ENCODE assay signal across 8 cellular contexts in the genomic region with DNA sequence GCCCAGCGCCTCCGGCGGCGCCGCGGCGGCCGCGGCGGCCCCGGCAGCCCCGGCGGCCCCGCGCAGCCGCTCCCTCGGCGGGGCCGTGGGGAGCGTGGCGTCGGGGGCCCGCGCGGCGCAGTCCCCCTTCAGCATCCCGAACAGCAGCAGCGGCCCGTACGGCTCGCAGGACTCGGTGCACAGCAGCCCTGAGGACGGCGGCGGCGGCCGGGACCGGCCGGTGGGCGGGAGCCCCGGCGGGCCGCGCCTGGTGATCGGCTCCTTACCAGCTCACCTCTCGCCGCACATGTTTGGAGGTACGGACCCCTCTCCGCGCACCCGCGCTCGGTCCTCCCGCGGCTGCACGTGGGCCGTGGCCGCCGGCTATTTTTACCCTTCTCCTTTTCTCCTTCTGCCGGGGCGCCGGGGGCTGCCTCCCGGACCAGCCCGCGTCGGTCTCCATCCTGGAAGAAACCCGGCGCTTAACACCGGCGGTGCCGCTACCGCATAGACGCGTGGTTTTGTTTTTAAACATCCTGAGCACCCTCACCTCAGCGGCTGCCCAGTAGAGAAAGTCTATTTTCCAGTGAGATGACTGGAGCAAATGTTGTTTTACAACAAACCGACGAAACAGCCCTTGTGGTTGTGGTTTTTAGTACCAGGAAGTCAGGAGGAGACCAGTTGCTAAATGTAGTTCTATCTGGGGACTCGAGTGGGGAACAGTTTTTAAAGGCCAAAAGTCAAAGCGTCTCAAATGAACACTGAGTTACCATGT. TPM values are rescaled to one million over a fixed set of nuclear protein-coding genes. Genes with fewer than 3 reads are reported as not detected.
DNase-seq lines count a peak whose midpoint lies in the region; ATAC-seq and TF ChIP-seq lines count a peak whose summit lies in the region.

No MANE protein-coding gene starts in this region.

- H3K9ac ChIP-seq in adipocyte (ENCODE audit: low read length): peak overlapping the region; percentile 86

- H3K4me3 ChIP-seq in adipocyte (ENCODE audit: low read length): peak overlapping the region; percentile 97
- peak overlapping the region; percentile 85 for H3K4me3 ChIP-seq in hepatocyte
- peak overlapping the region; percentile 56 for H3K4me3 ChIP-seq in skeletal muscle cell (ENCODE audit: low read depth, low read length)

- peak; percentile 88 for DNase-seq in SKM-1 (lab: John Stamatoyannopoulos, UW; ENCODE audit: unreplicated experiment)
- DNase-seq in adipocyte (ENCODE audit: low read depth): peak; percentile 54
- DNase-seq in hepatocyte (ENCODE audit: low spot score): peak; percentile 34
- DNase-seq in skeletal muscle cell (ENCODE audit: low read depth): no peak
- no peak for DNase-seq in DMS79 (lab: John Stamatoyannopoulos, UW)

- no peaks in the 10 kb centered on the region for H4K20me1 ChIP-seq in hepatocyte (ENCODE audit: insufficient read depth, poor library complexity, severe bottlenecking)

- H3K9me3 ChIP-seq in adipocyte (ENCODE audit: control insufficient read depth, low read length) (no peaks in the 10 kb centered on the region), hepatocyte (ENCODE audit: low read depth) (no peaks in the 10 kb centered on the region)

- ATAC-seq in GM19324 (IDR thresholded peaks at IDR 0.05; ENCODE audit: low FRiP score, unreplicated experiment) (peak; percentile 17), HG03520 (IDR thresholded peaks at IDR 0.05; ENCODE audit: unreplicated experiment) (peak; percentile 7)

- WGBS in hepatocyte (ENCODE audit: low lambda C conversion rate, missing lambda C conversion rate): 1% methylated on average over 41 of the region's 79 CpGs

- peak overlapping the region; percentile 73 for H3K27ac ChIP-seq in C4-2B
- peak overlapping the region; percentile 98 for H3K27ac ChIP-seq in hepatocyte

- H3K9me2 ChIP-seq in hepatocyte (replicated peaks; ENCODE audit: insufficient read depth): no peaks in the 10 kb centered on the region

- peaks cover 4% of the 10 kb centered on the region for H3K4me1 ChIP-seq in adipocyte (ENCODE audit: control insufficient read depth, insufficient read depth, low read length)
- H3K4me1 ChIP-seq in hepatocyte (ENCODE audit: insufficient read depth): peaks cover 24% of the 10 kb centered on the region

- no peaks in the 10 kb centered on the region for H3K27me3 ChIP-seq in adipocyte (replicated peaks; ENCODE audit: control insufficient read depth, insufficient read depth, low read length)
- H3K27me3 ChIP-seq in hepatocyte: no peaks in the 10 kb centered on the region

- H3K79me2 ChIP-seq in hepatocyte: peaks cover 40% of the 10 kb centered on the region

- peak overlapping the region; percentile 74 for H2AFZ ChIP-seq in hepatocyte

- no peaks in the 10 kb centered on the region for H3K36me3 ChIP-seq in adipocyte (ENCODE audit: control insufficient read depth, insufficient read depth, low read length, severe bottlenecking)
- H3K36me3 ChIP-seq in hepatocyte (replicated peaks; ENCODE audit: insufficient read depth, low read depth): no peaks in the 10 kb centered on the region

- no peak for TF ChIP-seq CTCF in C4-2B (conservative IDR thresholded peaks at IDR 0.05)
- TF ChIP-seq CTCF in hepatocyte (IDR thresholded peaks at IDR 0.05; ENCODE audit: poor library complexity): no peak

- H3K4me2 ChIP-seq in hepatocyte: peak overlapping the region; percentile 82

RNA-seq across cellular contexts. Expression of a gene that starts 1.3 kb away (rescaled TPM):
- total RNA-seq in hepatocyte: 17.7 and 18.8 TPM in 2 replicates
- polyA plus RNA-seq in hepatocyte: 11.0 and 11.7 TPM in 2 replicates

Comparison
In these comparisons a context has a peak if more than half of its experiments do, and no peak if none do; other contexts are left out.
1. DNase-seq: peak in SKM-1 (single experiment), adipocyte (single experiment) and hepatocyte (single experiment); none in skeletal muscle cell (single experiment) and DMS79 (single experiment).
2. Peak in every context shown above with its lines, with median percentiles within 50 percentile points of each other: H3K4me3 ChIP-seq.